Comparison of ENCODE assay signal across 9 cellular contexts in the genomic region with DNA sequence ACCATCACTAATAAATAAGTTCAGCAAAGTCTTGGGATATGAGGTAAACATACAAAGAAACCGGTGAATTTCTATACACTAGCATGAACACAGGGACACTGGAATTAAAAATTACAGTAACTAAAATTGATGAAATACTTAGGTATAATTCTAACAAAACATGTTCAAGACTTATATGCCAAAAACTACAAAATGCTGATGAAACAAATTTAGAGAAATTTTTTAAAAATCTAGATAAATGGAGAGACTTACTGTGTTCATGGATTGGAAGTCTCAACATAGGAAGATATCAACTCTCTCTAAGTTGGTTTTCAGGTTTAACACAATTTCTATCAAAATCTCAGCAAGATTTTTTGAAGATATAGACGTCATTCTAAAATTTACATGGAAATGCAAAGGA.
"Had no signal": no experiment of that assay in that cellular context is flagged by ENCODE, and none has a peak within 500 bp of the region (broad histone marks: within the 10 kb centered on the region; RNA-seq: fewer than 3 reads in every experiment).

No MANE protein-coding gene starts in this region.

- H3K4me3 ChIP-seq: GM23248, HAP-1 had no signal

- H3K4me1 Mint-ChIP-seq: IgD-negative memory B cell had no signal

- H3K9me3 Mint-ChIP-seq: HFFc6, IgD-negative memory B cell had no signal

- H2AFZ ChIP-seq: GM23248 had no signal

- DNase-seq: GM23248, GOT3, H7, HFFc6, KG1 had no signal

- H3K27ac ChIP-seq: GM23248, HL-60 had no signal

- H3K27me3 Mint-ChIP-seq: IgD-negative memory B cell had no signal

- H3K36me3 Mint-ChIP-seq: IgD-negative memory B cell had no signal

- H3K4me1 ChIP-seq: HAP-1 had no signal

- ATAC-seq: HCT116 had no signal

- H3K27ac Mint-ChIP-seq: HFFc6, IgD-negative memory B cell had no signal

- H3K4me3 Mint-ChIP-seq: HFFc6, IgD-negative memory B cell had no signal

- H3K9ac ChIP-seq: GM23248 had no signal

- H3K9me3 ChIP-seq: HAP-1 had no signal

- H3K36me3 ChIP-seq: HAP-1 had no signal
